In the genomic region with DNA sequence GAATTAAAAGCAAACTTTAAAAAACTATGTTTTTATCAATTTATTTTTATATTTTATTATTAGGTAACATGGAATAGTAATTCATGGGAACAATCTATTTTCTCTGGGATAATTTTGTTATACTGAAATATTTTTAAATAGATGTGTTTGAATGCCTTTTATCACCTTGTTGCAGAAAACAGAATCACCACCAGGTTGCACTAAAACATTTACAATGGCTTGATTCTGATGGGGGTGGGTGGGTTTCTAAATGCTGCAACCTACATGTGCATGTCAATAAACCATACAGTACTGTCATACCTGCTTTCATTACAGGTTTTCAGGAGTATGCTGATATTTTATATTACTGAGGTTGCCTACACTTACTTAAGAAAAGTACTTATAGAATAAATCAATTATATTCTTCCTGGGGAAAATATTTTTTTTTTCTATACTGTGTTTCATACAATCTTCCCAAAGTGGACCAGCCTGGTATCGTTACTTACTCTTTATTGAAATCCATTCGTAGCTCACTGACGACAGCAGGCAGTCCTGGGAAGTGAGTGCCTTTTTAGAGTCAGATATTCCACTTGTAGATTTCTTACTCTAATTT, we compare ENCODE assay signal across 8 cellular contexts.
DNase-seq lines count a peak whose midpoint lies in the region; ATAC-seq and TF ChIP-seq lines count a peak whose summit lies in the region.

No MANE protein-coding gene starts in this region.

- TF ChIP-seq CTCF in VCaP (conservative IDR thresholded peaks at IDR 0.05) = peak; percentile 69

- no peak overlapping the region for H3K27ac ChIP-seq in VCaP

- DNase-seq in NCI-H524 (lab: John Stamatoyannopoulos, UW) = peak; percentile 18 to 65
- DNase-seq in NCI-H524 treated with DMSO at 0.1 percent for 48 hours (lab: John Stamatoyannopoulos, UW) = no peak
- peak; percentile 59 for DNase-seq in M059J (ENCODE audit: low read depth)
- DNase-seq in kidney glomerular epithelial cell (lab: John Stamatoyannopoulos, UW) = peak; percentile 9
- DNase-seq in DMS153 (lab: John Stamatoyannopoulos, UW) = no peak

- ATAC-seq in GM18867 (IDR thresholded peaks at IDR 0.05; ENCODE audit: unreplicated experiment) (no peak), HG02763 (IDR thresholded peaks at IDR 0.05; ENCODE audit: unreplicated experiment) (no peak)

Comparison
In these comparisons a context has a peak if more than half of its experiments do, and no peak if none do; other contexts are left out.
1. DNase-seq: peak in NCI-H524 (2 of 2), M059J (single experiment) and kidney glomerular epithelial cell (single experiment); none in NCI-H524 treated with DMSO at 0.1 percent for 48 hours (single experiment) and DMS153 (single experiment).